ENCODE assay signal across 8 cellular contexts in the genomic region with DNA sequence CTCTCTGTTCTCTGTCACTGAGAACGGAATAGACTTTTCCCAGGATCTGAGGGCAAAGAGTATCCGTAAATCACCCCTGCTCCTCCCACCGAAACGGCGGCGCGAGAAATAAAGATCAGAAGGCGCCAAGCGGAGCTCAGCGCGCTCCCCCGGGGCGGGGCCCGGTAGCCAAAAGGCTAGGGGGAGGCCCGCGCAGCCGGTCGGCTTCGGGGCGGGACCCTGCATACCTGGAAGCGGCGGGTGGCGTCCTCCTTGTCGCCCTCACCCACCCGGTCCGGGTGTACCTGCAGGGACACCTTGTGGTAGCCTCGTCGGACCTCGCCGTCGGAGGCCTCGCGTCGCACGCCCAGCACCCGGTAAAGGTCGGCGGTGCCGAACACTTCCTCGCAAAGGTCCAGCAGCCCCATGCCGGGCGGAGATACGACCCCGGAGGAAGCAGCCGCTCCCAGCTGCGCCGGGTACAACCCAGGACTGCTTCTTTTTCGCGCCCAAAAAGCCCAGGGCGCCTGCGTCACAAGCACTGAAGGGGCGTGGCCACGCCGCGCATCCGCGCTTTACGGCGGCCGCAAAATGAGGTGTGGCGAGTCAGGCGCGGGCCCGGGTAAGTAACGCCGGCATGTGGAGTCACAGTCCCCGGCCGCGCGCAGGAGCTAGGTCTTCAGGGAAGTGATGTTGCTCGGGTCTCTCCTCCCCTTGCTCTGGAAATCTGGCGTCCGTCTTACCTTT. TPM values are rescaled to one million over a fixed set of nuclear protein-coding genes. Genes with fewer than 3 reads are reported as not detected.
A peak's percentile ranks its signal among the peaks of the same experiment; 100 is the strongest.
DNase-seq lines count a peak whose midpoint lies in the region; ATAC-seq and TF ChIP-seq lines count a peak whose summit lies in the region.

A gene with protein sequence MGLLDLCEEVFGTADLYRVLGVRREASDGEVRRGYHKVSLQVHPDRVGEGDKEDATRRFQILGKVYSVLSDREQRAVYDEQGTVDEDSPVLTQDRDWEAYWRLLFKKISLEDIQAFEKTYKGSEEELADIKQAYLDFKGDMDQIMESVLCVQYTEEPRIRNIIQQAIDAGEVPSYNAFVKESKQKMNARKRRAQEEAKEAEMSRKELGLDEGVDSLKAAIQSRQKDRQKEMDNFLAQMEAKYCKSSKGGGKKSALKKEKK (minus strand): TSS at position 473 of the 726 bp plus-strand sequence. CDS start 66 bp downstream, at position 407.

- H3K27me3 ChIP-seq in CD4-positive, alpha-beta T cell (ENCODE audit: control insufficient read depth, insufficient read depth, low read length): no peaks in the 10 kb centered on the region
- no peaks in the 10 kb centered on the region for H3K27me3 ChIP-seq in lower lobe of right lung (ENCODE audit: low read depth)

- CTCF ChIA-PET in CD4-positive, alpha-beta T cell (lab: Charles Lee): interaction anchor here (1.2 kb wide), 1 partner anchor 20 kb away, joined by 3 read pairs; no protein-coding TSS in a partner anchor
- CTCF ChIA-PET in activated CD4-positive, alpha-beta memory T cell treated with anti-CD3 and anti-CD28 coated beads, Interleukin-2, amount 10 ng/mL, durations not matched to agents 7 days and 5 days (lab: Charles Lee): interaction anchor here (0.6 to 2.2 kb wide), 6 partner anchors 9 to 165 kb away, joined by 3 to 7 read pairs (median 4); partner anchors contain the start of gene P4HA1

- H3K36me3 ChIP-seq in lower lobe of right lung: peaks cover 56% of the 10 kb centered on the region

- peak within 1 kb of the TSS; percentile 92 for H3K4me3 ChIP-seq in lower lobe of right lung

- H3K4me3 Mint-ChIP-seq in CD4-positive, alpha-beta T cell: peak within 1 kb of the TSS; percentile 96
- peak within 1 kb of the TSS; percentile 99 for H3K4me3 Mint-ChIP-seq in activated CD4-positive, alpha-beta memory T cell treated with anti-CD3 and anti-CD28 coated beads, Interleukin-2, amount 10 ng/mL, durations not matched to agents 7 days and 5 days

- intact Hi-C loops in CD4-positive, alpha-beta T cell (cut with DNase I, micrococcal nuclease): loop anchor here (2.0 to 10.0 kb wide), 6 partner anchors 80 to 890 kb away; partner anchors contain the start of genes ECD (in 1 of the 2), FAM149B1 (in 1 of the 2), MICU1 (in 1 of the 2) and P4HA1 (in 1 of the 2)
- intact Hi-C loops in lower lobe of right lung (cut with DNase I): no loop called here

- ATAC-seq in CD4-positive, alpha-beta T cell (ENCODE audit: poor library complexity): peak; percentile 85
- ATAC-seq in GM19438 (IDR thresholded peaks at IDR 0.05; ENCODE audit: low read depth, unreplicated experiment): peak; percentile 79
- peak; percentile 51 for ATAC-seq in HG03575 (IDR thresholded peaks at IDR 0.05; ENCODE audit: extremely low read depth, insufficient number of reproducible peaks, low FRiP score, unreplicated experiment)
- peak; percentile 98 to 99 for ATAC-seq in lower lobe of right lung

- TF ChIP-seq CTCF in CD4-positive, alpha-beta T cell (IDR thresholded peaks at IDR 0.05): no peak
- TF ChIP-seq CTCF in lower lobe of right lung (IDR thresholded peaks at IDR 0.05): no peak

- peak within 1 kb of the TSS; percentile 86 for H3K27ac Mint-ChIP-seq in CD4-positive, alpha-beta T cell
- H3K27ac Mint-ChIP-seq in activated CD4-positive, alpha-beta memory T cell treated with anti-CD3 and anti-CD28 coated beads, Interleukin-2, amount 10 ng/mL, durations not matched to agents 7 days and 5 days: peak within 1 kb of the TSS; percentile 95

- H3K4me1 Mint-ChIP-seq in CD4-positive, alpha-beta T cell (ENCODE audit: low read depth): peaks cover 68% of the 10 kb centered on the region
- H3K4me1 Mint-ChIP-seq in activated CD4-positive, alpha-beta memory T cell treated with anti-CD3 and anti-CD28 coated beads, Interleukin-2, amount 10 ng/mL, durations not matched to agents 7 days and 5 days: peaks cover 71% of the 10 kb centered on the region

- POLR2A ChIA-PET in CD4-positive, alpha-beta T cell (lab: Charles Lee): interaction anchor here (0.6 to 2.2 kb wide), 22 partner anchors 9 to 1963 kb away, joined by 3 to 20 read pairs (median 5); partner anchors contain the start of genes ANXA7, CFAP70, ECD and FAM149B1
- POLR2A ChIA-PET in activated CD4-positive, alpha-beta memory T cell treated with anti-CD3 and anti-CD28 coated beads, Interleukin-2, amount 10 ng/mL, durations not matched to agents 7 days and 5 days (lab: Charles Lee): interaction anchor here (0.5 to 3.5 kb wide), 36 partner anchors 9 to 950 kb away, joined by 3 to 37 read pairs (median 4); partner anchors contain the start of genes ANXA7, CFAP70, DNAJB12 and ECD

- no peaks in the 10 kb centered on the region for H3K27me3 Mint-ChIP-seq in CD4-positive, alpha-beta T cell
- H3K27me3 Mint-ChIP-seq in activated CD4-positive, alpha-beta memory T cell treated with anti-CD3 and anti-CD28 coated beads, Interleukin-2, amount 10 ng/mL, durations not matched to agents 7 days and 5 days: no peaks in the 10 kb centered on the region

- H3K9me3 Mint-ChIP-seq in CD4-positive, alpha-beta T cell: no peaks in the 10 kb centered on the region
- H3K9me3 Mint-ChIP-seq in activated CD4-positive, alpha-beta memory T cell treated with anti-CD3 and anti-CD28 coated beads, Interleukin-2, amount 10 ng/mL, durations not matched to agents 7 days and 5 days: no peaks in the 10 kb centered on the region

- H3K9me3 ChIP-seq in CD4-positive, alpha-beta T cell (ENCODE audit: control insufficient read depth, low read length): no peaks in the 10 kb centered on the region
- H3K9me3 ChIP-seq in lower lobe of right lung: no peaks in the 10 kb centered on the region

- peaks cover 43% of the 10 kb centered on the region for H3K4me1 ChIP-seq in lower lobe of right lung

- DNase-seq in CD4-positive, alpha-beta T cell: peak; percentile 94 to 99 (median 96)
- peak; percentile 94 for DNase-seq in NCI-H82 (lab: John Stamatoyannopoulos, UW)
- peak; percentile 98 for DNase-seq in activated CD4-positive, alpha-beta memory T cell treated with anti-CD3 and anti-CD28 coated beads, Interleukin-2, amount 10 ng/mL, durations not matched to agents 7 days and 5 days
- DNase-seq in ecto neural progenitor cell (ENCODE audit: low spot score): peak; percentile 98
- DNase-seq in lower lobe of right lung: peak; percentile 98
- DNase-seq in stimulated activated CD4-positive, alpha-beta T cell treated with anti-CD3 and anti-CD28 coated beads, TNF-alpha, amount 100 ng/mL, for 24 hours (ENCODE audit: low read depth in 3 of 3): peak; percentile 97 to 98 (median 97)

- H3K27ac ChIP-seq in CD4-positive, alpha-beta T cell (ENCODE audit: low read depth, low read length): peak within 1 kb of the TSS; percentile 81
- peak within 1 kb of the TSS; percentile 87 for H3K27ac ChIP-seq in lower lobe of right lung

- H3K36me3 Mint-ChIP-seq in CD4-positive, alpha-beta T cell (ENCODE audit: low read depth): peaks cover 88% of the 10 kb centered on the region
- H3K36me3 Mint-ChIP-seq in activated CD4-positive, alpha-beta memory T cell treated with anti-CD3 and anti-CD28 coated beads, Interleukin-2, amount 10 ng/mL, durations not matched to agents 7 days and 5 days (ENCODE audit: low read depth): peaks cover 80% of the 10 kb centered on the region

RNA-seq across cellular contexts. Expression of the gene that starts here (rescaled TPM):
- total RNA-seq in CD4-positive, alpha-beta T cell: 10 to 100 TPM; 15.4 to 15.8 TPM
- total RNA-seq in activated CD4-positive, alpha-beta memory T cell treated with anti-CD3 and anti-CD28 coated beads, Interleukin-2, amount 10 ng/mL, durations not matched to agents 7 days and 5 days: 10 to 100 TPM; 46.9 to 49.6 TPM
- 13.9 TPM for total RNA-seq in lower lobe of right lung

Comparison
In these comparisons a context has a peak if more than half of its experiments do, and no peak if none do; other contexts are left out.
1. Peak in every context shown above with its lines: DNase-seq, ATAC-seq, H3K4me3 ChIP-seq and H3K27ac ChIP-seq.